In the genomic region with DNA sequence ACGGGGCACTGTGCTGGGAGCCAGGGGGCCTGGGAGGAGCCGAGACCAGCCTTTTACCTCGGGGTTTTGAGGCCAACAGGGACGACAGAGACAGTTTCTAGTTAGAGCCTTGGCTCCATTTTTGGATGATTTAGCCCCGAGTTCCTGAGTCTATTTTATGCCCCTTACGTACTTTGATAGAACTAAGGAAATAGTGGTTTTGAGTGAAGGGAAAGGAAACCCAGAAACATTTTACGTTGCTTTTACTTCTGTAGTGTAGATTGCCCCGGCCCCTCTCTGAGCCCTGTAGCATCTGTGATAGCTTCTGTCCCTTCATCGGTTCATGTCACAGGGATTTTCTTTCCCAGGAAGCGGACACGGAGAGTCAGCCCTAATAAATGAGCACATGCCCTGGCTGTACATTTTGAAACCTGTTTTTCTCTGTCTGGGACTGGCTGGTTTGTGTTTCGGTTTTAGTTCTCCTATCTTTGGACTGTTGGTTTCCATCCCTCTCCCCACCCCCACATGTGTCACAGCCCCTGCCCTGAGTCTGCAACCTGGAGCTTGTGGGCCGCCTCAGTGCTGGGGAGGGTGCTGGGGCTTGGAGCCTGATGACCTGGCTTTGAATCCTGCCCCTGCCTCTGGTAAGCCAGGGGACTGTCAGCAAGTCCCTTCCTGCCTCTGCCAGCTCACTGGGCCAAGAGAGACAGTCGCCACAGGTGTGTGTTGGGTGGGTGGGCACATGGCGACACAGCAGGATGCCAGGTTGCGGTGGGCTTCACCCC, we compare ENCODE assay signal across 8 cellular contexts. TPM values are rescaled to one million over a fixed set of nuclear protein-coding genes. Genes with fewer than 3 reads are reported as not detected.
DNase-seq lines count a peak whose midpoint lies in the region; ATAC-seq and TF ChIP-seq lines count a peak whose summit lies in the region.

No MANE protein-coding gene starts in this region.

- no peak overlapping the region for H3K4me2 ChIP-seq in PC-9

- no peaks in the 10 kb centered on the region for H3K27me3 ChIP-seq in PC-9 (ENCODE audit: insufficient read depth, low read depth)

- BruUV-seq in PC-9 (replicated peaks; lab: Mats Ljungman, UMichigan) = no TSS peak

- H3F3A ChIP-seq in PC-9 (ENCODE audit: insufficient read depth, low read depth) = peaks cover 5% of the 10 kb centered on the region

- ATAC-seq in GM18870 (IDR thresholded peaks at IDR 0.05; ENCODE audit: unreplicated experiment) (peak; percentile 43), HG03066 (IDR thresholded peaks at IDR 0.05; ENCODE audit: low read depth, unreplicated experiment) (peak; percentile 49)

- POLR2A ChIA-PET in PC-9 (lab: Charles Lee; ENCODE audit: unreplicated experiment) = no interaction called here

- intact Hi-C loops in PC-9 (cut with micrococcal nuclease; ENCODE audit: unreplicated experiment) = no loop called here

- no peaks in the 10 kb centered on the region for H3K79me2 ChIP-seq in PC-9 (ENCODE audit: low read depth)

- DNase-seq in activated CD4-positive, CD25-positive, alpha-beta regulatory T cell (lab: John Stamatoyannopoulos, UW) = peak; percentile 31 to 60 (median 36)
- peak; percentile 49 for DNase-seq in effector CD4-positive, alpha-beta T cell
- peak; percentile 73 for DNase-seq in stimulated activated CD4-positive, alpha-beta T cell treated with anti-CD3 and anti-CD28 coated beads, Interleukin-4, amount 100 ng/mL, for 1 hour
- no peak for DNase-seq in dedifferentiated amniotic fluid mesenchymal stem cell (ENCODE audit: extremely low spot score)
- DNase-seq in COR-L47 (lab: John Stamatoyannopoulos, UW) = no peak
- no peak for DNase-seq in PC-9

- no peak for TF ChIP-seq CTCF in PC-9 (conservative IDR thresholded peaks at IDR 0.05)

- H3K27ac ChIP-seq in PC-9 = no peak overlapping the region

- H3K36me3 ChIP-seq in PC-9 (ENCODE audit: low read depth) = no peaks in the 10 kb centered on the region; the same call in 1 of the 2 replicates

- H3K9me3 ChIP-seq in PC-9 (ENCODE audit: insufficient read depth, low read depth) = no peaks in the 10 kb centered on the region

- H3K4me1 ChIP-seq in PC-9 (replicated peaks; ENCODE audit: insufficient read depth) = peaks cover 11% of the 10 kb centered on the region

- no peak overlapping the region for H2AFZ ChIP-seq in PC-9

- CTCF ChIA-PET in PC-9 (lab: Charles Lee) = no interaction called here

- no peaks in the 10 kb centered on the region for H3K9me2 ChIP-seq in PC-9 (ENCODE audit: insufficient read depth)

- H4K20me1 ChIP-seq in PC-9 (ENCODE audit: insufficient read depth) = no peaks in the 10 kb centered on the region; the same call in 1 of the 2 replicates

- H3K4me3 ChIP-seq in PC-9 = no peak overlapping the region

RNA-seq across cellular contexts. Expression of a gene that starts 6.9 kb away (rescaled TPM):
- 53.3 and 59.7 TPM in 2 replicates for total RNA-seq in PC-9 (2021)

RNA-seq across cellular contexts. Expression of a gene that starts 30.3 kb away (rescaled TPM):
- 34.6 and 43.1 TPM in 2 replicates for total RNA-seq in PC-9 (2021)

RNA-seq across cellular contexts. Expression of a gene that starts 38.2 kb away (rescaled TPM):
- total RNA-seq in PC-9 (2021) = 10.9 and 18.1 TPM in 2 replicates

RNA-seq across cellular contexts. Expression of a gene that starts 38.3 kb away (rescaled TPM):
- 35.3 and 57.9 TPM in 2 replicates for total RNA-seq in PC-9 (2021)

RNA-seq across cellular contexts. Expression of a gene that starts 52.3 kb away (rescaled TPM):
- total RNA-seq in PC-9 (2021) = 50.2 and 66.9 TPM in 2 replicates

Comparison
In these comparisons a context has a peak if more than half of its experiments do, and no peak if none do; other contexts are left out.
1. DNase-seq: peak in activated CD4-positive, CD25-positive, alpha-beta regulatory T cell (4 of 4), effector CD4-positive, alpha-beta T cell (single experiment) and stimulated activated CD4-positive, alpha-beta T cell treated with anti-CD3 and anti-CD28 coated beads, Interleukin-4, amount 100 ng/mL, for 1 hour (single experiment); none in dedifferentiated amniotic fluid mesenchymal stem cell (single experiment), COR-L47 (single experiment) and PC-9 (0 of 2).